Comparison of ENCODE assay signal across 15 cellular contexts in genomic region chr17:42526031-42526444, GRCh38. TPM values are rescaled to one million over a fixed set of nuclear protein-coding genes. Genes with fewer than 3 reads are reported as not detected.
A peak's percentile ranks its signal among the peaks of the same experiment; 100 is the strongest.
DNase-seq lines count a peak whose midpoint lies in the region; ATAC-seq and TF ChIP-seq lines count a peak whose summit lies in the region.
"Had no signal": no experiment of that assay in that cellular context is flagged by ENCODE, and none has a peak within 500 bp of the region (broad histone marks: within the 10 kb centered on the region; RNA-seq: fewer than 3 reads in every experiment).

No MANE protein-coding gene starts in this region.

- H3K27ac Mint-ChIP-seq in activated naive CD4-positive, alpha-beta T cell treated with anti-CD3 and anti-CD28 coated beads, Interleukin-2, amount 50 U/mL, for 72 hours, result no peak overlapping the region
- no peak overlapping the region for H3K27ac Mint-ChIP-seq in activated naive CD4-positive, alpha-beta T cell treated with anti-CD3 and anti-CD28 coated beads for 36 hours
- H3K27ac Mint-ChIP-seq: activated T-cell treated with anti-CD3 and anti-CD28 coated beads, Interleukin-2, amount 50 U/mL, for 72 hours had no signal

- H3K9ac ChIP-seq in SK-N-SH, result no peak overlapping the region

- ATAC-seq in activated naive CD4-positive, alpha-beta T cell treated with anti-CD3 and anti-CD28 coated beads, Interleukin-2, amount 50 U/mL, for 72 hours, result no peak
- ATAC-seq: activated T-cell treated with anti-CD3 and anti-CD28 coated beads, Interleukin-2, amount 50 U/mL, for 72 hours had no signal

- CTCF ChIA-PET in SK-N-SH (lab: Yijun Ruan, JAX), result interaction anchor here (1.0 to 8.9 kb wide), 7 partner anchors 8 to 116 kb away, joined by 3 to 83 read pairs (median 17); partner anchors contain the start of genes CAVIN1 and NAGLU
- CTCF ChIA-PET in activated naive CD4-positive, alpha-beta T cell treated with anti-CD3 and anti-CD28 coated beads for 36 hours (lab: Charles Lee), result interaction anchor here (1.5 to 1.6 kb wide), 2 partner anchors 38 to 119 kb away, joined by 3 to 7 read pairs; no protein-coding TSS in a partner anchor

- H3K36me3 ChIP-seq in SK-N-SH (replicated peaks in 1 of 2; ENCODE audit: control insufficient read depth in 1 of 2, insufficient read depth in 2 of 2, low read length in 1 of 2), result no peaks in the 10 kb centered on the region
- H3K36me3 ChIP-seq: SJCRH30 had no signal

- H3K4me1 ChIP-seq in SK-N-SH (ENCODE audit: control insufficient read depth in 1 of 2, insufficient read depth in 2 of 2, low read depth in 1 of 2, low read length in 1 of 2), result peaks cover 7 to 28% of the 10 kb centered on the region in 2 experiments; a peak in 3 of 4 replicates

- H3K27me3 ChIP-seq in SK-N-SH (ENCODE audit: insufficient read depth), result no peaks in the 10 kb centered on the region
- H3K27me3 ChIP-seq: SJCRH30 had no signal

- peaks cover 38% of the 10 kb centered on the region for H3F3A ChIP-seq in SK-N-SH (replicated peaks; ENCODE audit: insufficient read depth)

- H3K79me2 ChIP-seq in SK-N-SH (ENCODE audit: insufficient read depth), result peaks cover 16% of the 10 kb centered on the region

- no peak for TF ChIP-seq RAD21 in SK-N-SH (IDR thresholded peaks at IDR 0.05; ENCODE audit: low read length)

- TF ChIP-seq EP300 in SK-N-SH (IDR thresholded peaks at IDR 0.05; ENCODE audit: borderline replicate concordance in 1 of 2, low read depth in 1 of 2, low read length in 1 of 2), result no peak

- H3K9me2 ChIP-seq in SK-N-SH, result no peaks in the 10 kb centered on the region

- peak overlapping the region in 1 of 2 experiments; percentile 100; a peak in 2 of 4 replicates for H3K27ac ChIP-seq in SK-N-SH (ENCODE audit: low read depth in 2 of 2, low read length in 1 of 2)
- H3K27ac ChIP-seq: HL-60, SJCRH30, WERI-Rb-1 had no signal

- no peak overlapping the region for H3K4me3 Mint-ChIP-seq in activated naive CD4-positive, alpha-beta T cell treated with anti-CD3 and anti-CD28 coated beads for 36 hours
- H3K4me3 Mint-ChIP-seq: activated T-cell treated with anti-CD3 and anti-CD28 coated beads, Interleukin-2, amount 50 U/mL, for 72 hours had no signal

- TF ChIP-seq CTCF in SK-N-SH (IDR thresholded peaks at IDR 0.05), result no peak

- H3K27me3 Mint-ChIP-seq in activated naive CD4-positive, alpha-beta T cell treated with anti-CD3 and anti-CD28 coated beads for 36 hours (ENCODE audit: low read depth), result no peaks in the 10 kb centered on the region

- H2AFZ ChIP-seq in SK-N-SH (ENCODE audit: low read depth), result peak overlapping the region; percentile 77; the same call in 1 of the 2 replicates

- H3K4me2 ChIP-seq in SK-N-SH, result no peak overlapping the region

- intact Hi-C loops in activated naive CD4-positive, alpha-beta T cell treated with anti-CD3 and anti-CD28 coated beads for 36 hours (cut with micrococcal nuclease), result loop anchor here (5.0 to 10.0 kb wide), 2 partner anchors 344 to 411 kb away; partner anchors contain the start of genes DHX58 and KCNH4

- peak; percentile 88 for DNase-seq in A172 (ENCODE audit: low spot score)
- no peak for DNase-seq in SK-N-SH
- DNase-seq in fibroblast of peridontal ligament (ENCODE audit: extremely low read depth), result peak; percentile 35
- peak; percentile 44 for DNase-seq in myocyte (ENCODE audit: low read depth)
- DNase-seq in activated naive CD4-positive, alpha-beta T cell treated with anti-CD3 and anti-CD28 coated beads, Interleukin-2, amount 50 U/mL, for 72 hours (ENCODE audit: low spot score in 2 of 2), result no peak
- no peak for DNase-seq in activated naive CD4-positive, alpha-beta T cell treated with anti-CD3 and anti-CD28 coated beads for 36 hours
- DNase-seq in NCI-H1092 (lab: John Stamatoyannopoulos, UW), result no peak
- DNase-seq in stimulated activated CD4-positive, alpha-beta T cell treated with anti-CD3 and anti-CD28 coated beads, Interleukin-4, amount 100 ng/mL, for 4 hours, result no peak
- DNase-seq: activated T-cell treated with anti-CD3 and anti-CD28 coated beads, Interleukin-2, amount 50 U/mL, for 72 hours; DMS79 treated with DMSO at 0.1 percent for 48 hours; NCI-H1048; NCI-H526; SJCRH30; WERI-Rb-1 had no signal

- POLR2A ChIA-PET in SK-N-SH (lab: Yijun Ruan, JAX), result no interaction called here

- no peaks in the 10 kb centered on the region for H4K20me1 ChIP-seq in SK-N-SH (ENCODE audit: insufficient read depth)

- H3K4me3 ChIP-seq in SK-N-SH (ENCODE audit: low read depth in 2 of 2, low read length in 1 of 2), result no peak overlapping the region
- H3K4me3 ChIP-seq: SJCRH30 had no signal

- WGBS in SK-N-SH (ENCODE audit: low lambda C conversion rate), result 93% methylated on average over 5 of the region's 6 CpGs

- H3K36me3 Mint-ChIP-seq in activated naive CD4-positive, alpha-beta T cell treated with anti-CD3 and anti-CD28 coated beads, Interleukin-2, amount 50 U/mL, for 72 hours, result peaks cover 0 to 4% of the 10 kb centered on the region in 2 donors
- H3K36me3 Mint-ChIP-seq in activated naive CD4-positive, alpha-beta T cell treated with anti-CD3 and anti-CD28 coated beads for 36 hours (ENCODE audit: low read depth), result no peaks in the 10 kb centered on the region

- H3K9me3 Mint-ChIP-seq in activated naive CD4-positive, alpha-beta T cell treated with anti-CD3 and anti-CD28 coated beads, Interleukin-2, amount 50 U/mL, for 72 hours, result no peaks in the 10 kb centered on the region
- no peaks in the 10 kb centered on the region for H3K9me3 Mint-ChIP-seq in activated naive CD4-positive, alpha-beta T cell treated with anti-CD3 and anti-CD28 coated beads for 36 hours
- H3K9me3 Mint-ChIP-seq: activated T-cell treated with anti-CD3 and anti-CD28 coated beads, Interleukin-2, amount 50 U/mL, for 72 hours had no signal

- H3K4me1 Mint-ChIP-seq in activated naive CD4-positive, alpha-beta T cell treated with anti-CD3 and anti-CD28 coated beads for 36 hours (ENCODE audit: low read depth), result peaks cover 24% of the 10 kb centered on the region

- H3K9me3 ChIP-seq in SK-N-SH, result no peaks in the 10 kb centered on the region
- H3K9me3 ChIP-seq: SJCRH30 had no signal

TF ChIP-seq in SK-N-SH, 30 proteins besides CTCF, POLR2A, EP300 and RAD21 (continues in another document):
- no peak for TF ChIP-seq GATA2 (CRISPR knock-in tag; IDR thresholded peaks at IDR 0.05)
- TF ChIP-seq SMC3 (IDR thresholded peaks at IDR 0.05; ENCODE audit: low read depth, low read length), result no peak
- TF ChIP-seq, protein P1, sequence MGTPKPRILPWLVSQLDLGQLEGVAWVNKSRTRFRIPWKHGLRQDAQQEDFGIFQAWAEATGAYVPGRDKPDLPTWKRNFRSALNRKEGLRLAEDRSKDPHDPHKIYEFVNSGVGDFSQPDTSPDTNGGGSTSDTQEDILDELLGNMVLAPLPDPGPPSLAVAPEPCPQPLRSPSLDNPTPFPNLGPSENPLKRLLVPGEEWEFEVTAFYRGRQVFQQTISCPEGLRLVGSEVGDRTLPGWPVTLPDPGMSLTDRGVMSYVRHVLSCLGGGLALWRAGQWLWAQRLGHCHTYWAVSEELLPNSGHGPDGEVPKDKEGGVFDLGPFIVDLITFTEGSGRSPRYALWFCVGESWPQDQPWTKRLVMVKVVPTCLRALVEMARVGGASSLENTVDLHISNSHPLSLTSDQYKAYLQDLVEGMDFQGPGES (IDR thresholded peaks at IDR 0.05; ENCODE audit: low read depth, low read length), result no peak

RNA-seq across cellular contexts. Expression of gene NAGLU, which starts 10.0 kb away (rescaled TPM):
- 79.2 and 80.1 TPM in 2 replicates for total RNA-seq in A172 (2014; rRNA removed; shearing (Covaris generic))
- 25.0 and 33.9 TPM in 2 replicates for polyA plus RNA-seq in SK-N-SH (2012; rRNA removed)
- polyA plus RNA-seq in SK-N-SH (2012; cell fraction: cytosol; rRNA removed), result 11.8 and 23.1 TPM in 2 replicates
- polyA plus RNA-seq in SK-N-SH (2012; cell fraction: nucleus; rRNA removed), result 87.3 and 99.7 TPM in 2 replicates
- 94.1 and 98.8 TPM in 2 replicates for total RNA-seq in myocyte
- 71.7 TPM for polyA plus RNA-seq in myocyte (2012)
- 10 to 100 TPM; 13.1 to 16.9 TPM for total RNA-seq in activated naive CD4-positive, alpha-beta T cell treated with anti-CD3 and anti-CD28 coated beads, Interleukin-2, amount 50 U/mL, for 72 hours
- 10 to 100 TPM; 11.1 to 11.9 TPM for total RNA-seq in activated naive CD4-positive, alpha-beta T cell treated with anti-CD3 and anti-CD28 coated beads for 36 hours

RNA-seq across cellular contexts. Expression of gene HSD17B1, which starts 26.7 kb away (rescaled TPM):
- total RNA-seq in A172 (2014; rRNA removed; shearing (Covaris generic)), result 1.3 and 1.6 TPM in 2 replicates
- polyA plus RNA-seq in SK-N-SH (2012; rRNA removed), result 1.2 and 1.3 TPM in 2 replicates
- 0.49 and 0.83 TPM in 2 replicates for polyA plus RNA-seq in SK-N-SH (2012; cell fraction: cytosol; rRNA removed)
- polyA plus RNA-seq in SK-N-SH (2012; cell fraction: nucleus; rRNA removed), result 2.2 and 3.7 TPM in 2 replicates
- 0.56 and 0.88 TPM in 2 replicates for total RNA-seq in myocyte
- polyA plus RNA-seq in myocyte (2012), result 4.6 TPM
- total RNA-seq in activated naive CD4-positive, alpha-beta T cell treated with anti-CD3 and anti-CD28 coated beads, Interleukin-2, amount 50 U/mL, for 72 hours, result 1 to 10 TPM in 1 of 2 donors, under 1 TPM in 1; 0.76 to 1.7 TPM
- under 1 TPM; 0.26 to 0.67 TPM for total RNA-seq in activated naive CD4-positive, alpha-beta T cell treated with anti-CD3 and anti-CD28 coated beads for 36 hours

RNA-seq across cellular contexts. Expression of gene COASY, which starts 35.9 kb away (rescaled TPM):
- total RNA-seq in A172 (2014; rRNA removed; shearing (Covaris generic)), result 53.9 and 63.6 TPM in 2 replicates
- polyA plus RNA-seq in SK-N-SH (2012; rRNA removed), result 56.6 and 69.4 TPM in 2 replicates
- 32.0 and 48.4 TPM in 2 replicates for polyA plus RNA-seq in SK-N-SH (2012; cell fraction: cytosol; rRNA removed)
- 145 and 151 TPM in 2 replicates for polyA plus RNA-seq in SK-N-SH (2012; cell fraction: nucleus; rRNA removed)
- 23.7 and 24.4 TPM in 2 replicates for total RNA-seq in myocyte
- polyA plus RNA-seq in myocyte (2012), result 61.8 TPM
- total RNA-seq in activated naive CD4-positive, alpha-beta T cell treated with anti-CD3 and anti-CD28 coated beads, Interleukin-2, amount 50 U/mL, for 72 hours, result 100 to 1,000 TPM in 1 of 2 donors, 10 to 100 TPM in 1; 86.4 to 124 TPM
- total RNA-seq in activated naive CD4-positive, alpha-beta T cell treated with anti-CD3 and anti-CD28 coated beads for 36 hours, result 10 to 100 TPM; 93.3 to 93.6 TPM

RNA-seq across cellular contexts. Expression of gene MLX, which starts 40.9 kb away (rescaled TPM):
- 47.1 and 52.9 TPM in 2 replicates for total RNA-seq in A172 (2014; rRNA removed; shearing (Covaris generic))
- 44.5 and 66.4 TPM in 2 replicates for polyA plus RNA-seq in SK-N-SH (2012; rRNA removed)
- 33.1 and 41.8 TPM in 2 replicates for polyA plus RNA-seq in SK-N-SH (2012; cell fraction: cytosol; rRNA removed)
- polyA plus RNA-seq in SK-N-SH (2012; cell fraction: nucleus; rRNA removed), result 154 and 172 TPM in 2 replicates
- 41.1 and 47.1 TPM in 2 replicates for total RNA-seq in myocyte
- polyA plus RNA-seq in myocyte (2012), result 50.8 TPM
- total RNA-seq in activated naive CD4-positive, alpha-beta T cell treated with anti-CD3 and anti-CD28 coated beads, Interleukin-2, amount 50 U/mL, for 72 hours, result 10 to 100 TPM; 44.3 to 60.5 TPM
- total RNA-seq in activated naive CD4-positive, alpha-beta T cell treated with anti-CD3 and anti-CD28 coated beads for 36 hours, result 10 to 100 TPM; 22.1 to 24.7 TPM

RNA-seq across cellular contexts. Expression of gene PSMC3IP, which starts 51.5 kb away (rescaled TPM):
- total RNA-seq in A172 (2014; rRNA removed; shearing (Covaris generic)), result 21.4 and 29.9 TPM in 2 replicates
- 14.2 and 17.3 TPM in 2 replicates for polyA plus RNA-seq in SK-N-SH (2012; rRNA removed)
- 15.8 and 20.1 TPM in 2 replicates for polyA plus RNA-seq in SK-N-SH (2012; cell fraction: cytosol; rRNA removed)
- polyA plus RNA-seq in SK-N-SH (2012; cell fraction: nucleus; rRNA removed), result 23.6 and 31.7 TPM in 2 replicates
- total RNA-seq in myocyte, result 1.2 and 2.3 TPM in 2 replicates
- 5.0 TPM for polyA plus RNA-seq in myocyte (2012)
- total RNA-seq in activated naive CD4-positive, alpha-beta T cell treated with anti-CD3 and anti-CD28 coated beads, Interleukin-2, amount 50 U/mL, for 72 hours, result 10 to 100 TPM; 24.7 to 52.5 TPM
- total RNA-seq in activated naive CD4-positive, alpha-beta T cell treated with anti-CD3 and anti-CD28 coated beads for 36 hours, result 10 to 100 TPM; 38.6 to 42.2 TPM

Comparison
In these comparisons a context has a peak if more than half of its experiments do, and no peak if none do; other contexts are left out.
1. DNase-seq: peak in A172 (single experiment), fibroblast of peridontal ligament (single experiment) and myocyte (single experiment); none in SK-N-SH (single experiment), activated naive CD4-positive, alpha-beta T cell treated with anti-CD3 and anti-CD28 coated beads, Interleukin-2, amount 50 U/mL, for 72 hours (0 of 2), activated naive CD4-positive, alpha-beta T cell treated with anti-CD3 and anti-CD28 coated beads for 36 hours (single experiment), NCI-H1092 (single experiment) and stimulated activated CD4-positive, alpha-beta T cell treated with anti-CD3 and anti-CD28 coated beads, Interleukin-4, amount 100 ng/mL, for 4 hours (0 of 2).